Comparison of ENCODE assay signal across 8 cellular contexts in the genomic region with DNA sequence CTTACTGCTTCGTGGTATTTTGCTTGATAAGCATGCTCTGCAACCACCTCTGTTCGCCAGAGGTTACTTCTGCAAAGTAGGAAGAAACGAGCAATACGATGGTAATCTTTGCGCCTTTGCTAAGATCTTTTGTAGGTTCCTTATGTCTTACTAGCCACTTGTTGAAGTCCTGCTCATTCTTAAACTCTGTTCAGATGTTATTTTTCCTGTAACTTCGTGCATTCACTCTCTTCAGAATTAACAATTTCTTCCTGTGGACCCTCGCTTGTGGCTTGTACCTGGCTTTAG. TPM values are rescaled to one million over a fixed set of nuclear protein-coding genes. Genes with fewer than 3 reads are reported as not detected.
DNase-seq lines count a peak whose midpoint lies in the region; ATAC-seq and TF ChIP-seq lines count a peak whose summit lies in the region.

No MANE protein-coding gene starts in this region.

- peak; percentile 24 to 29 for ATAC-seq in CD4-positive, CD25-positive, alpha-beta regulatory T cell (ENCODE audit: low read depth in 2 of 2)
- ATAC-seq in GM21529 (IDR thresholded peaks at IDR 0.05; ENCODE audit: unreplicated experiment) = peak; percentile 10
- no peak for ATAC-seq in HG03439 (IDR thresholded peaks at IDR 0.05; ENCODE audit: unreplicated experiment)

- H3K4me2 ChIP-seq in OCI-LY3 (ENCODE audit: low read length) = peak overlapping the region; percentile 84

- POLR2A ChIA-PET in GM10248 (lab: Yijun Ruan, JAX) = interaction anchor here (1.1 kb wide), 1 partner anchor 38 kb away, joined by 3 read pairs; no protein-coding TSS in a partner anchor

- no peaks in the 10 kb centered on the region for H3K27me3 Mint-ChIP-seq in CD4-positive, CD25-positive, alpha-beta regulatory T cell
- H3K27me3 Mint-ChIP-seq in endothelial cell (ENCODE audit: unreplicated experiment) = peaks cover 8% of the 10 kb centered on the region
- no peaks in the 10 kb centered on the region for H3K27me3 Mint-ChIP-seq in osteocyte (ENCODE audit: unreplicated experiment)

- H3K4me3 ChIP-seq in CD4-positive, CD25-positive, alpha-beta regulatory T cell (ENCODE audit: low read depth, low read length) = peak overlapping the region; percentile 100
- H3K4me3 ChIP-seq in OCI-LY3 (ENCODE audit: low read length) = peak overlapping the region; percentile 85

- H3K36me3 ChIP-seq in CD4-positive, CD25-positive, alpha-beta regulatory T cell (ENCODE audit: control insufficient read depth, insufficient read depth, low read length) = peaks cover 12% of the 10 kb centered on the region
- H3K36me3 ChIP-seq in OCI-LY3 (replicated peaks; ENCODE audit: low read depth, low read length) = peaks cover 28% of the 10 kb centered on the region

- peaks cover 73% of the 10 kb centered on the region for H3K4me1 ChIP-seq in CD4-positive, CD25-positive, alpha-beta regulatory T cell (ENCODE audit: control insufficient read depth, insufficient read depth, low read length, poor library complexity, severe bottlenecking)
- H3K4me1 ChIP-seq in OCI-LY3 (ENCODE audit: low read length) = peaks cover 33% of the 10 kb centered on the region

- no peak for DNase-seq in CD4-positive, CD25-positive, alpha-beta regulatory T cell
- no peak for DNase-seq in endothelial cell (ENCODE audit: low spot score)
- DNase-seq in osteocyte (ENCODE audit: extremely low spot score, unreplicated experiment) = no peak
- DNase-seq in GM10248 (ENCODE audit: extremely low spot score) = no peak
- no peak for DNase-seq in amniotic stem cell (lab: John Stamatoyannopoulos, UW)

- H3K4me1 Mint-ChIP-seq in CD4-positive, CD25-positive, alpha-beta regulatory T cell = peaks cover 31 to 78% (median 65%) of the 10 kb centered on the region in 4 donors
- H3K4me1 Mint-ChIP-seq in endothelial cell (ENCODE audit: unreplicated experiment) (peaks cover 26% of the 10 kb centered on the region), osteocyte (ENCODE audit: unreplicated experiment) (peaks cover 28% of the 10 kb centered on the region)

- peak overlapping the region; percentile 93 for H3K9ac ChIP-seq in OCI-LY3 (ENCODE audit: low read length)

- peak overlapping the region; percentile 92 to 97 (median 95) for H3K4me3 Mint-ChIP-seq in CD4-positive, CD25-positive, alpha-beta regulatory T cell
- H3K4me3 Mint-ChIP-seq in endothelial cell (ENCODE audit: unreplicated experiment) (peak overlapping the region; percentile 97), osteocyte (ENCODE audit: unreplicated experiment) (peak overlapping the region; percentile 99)

- H3K9me3 ChIP-seq in CD4-positive, CD25-positive, alpha-beta regulatory T cell (ENCODE audit: control insufficient read depth in 2 of 2, low read length in 2 of 2) = no peaks in the 10 kb centered on the region
- peaks cover 7% of the 10 kb centered on the region; the same call in 1 of the 2 replicates for H3K9me3 ChIP-seq in OCI-LY3 (ENCODE audit: insufficient read depth, low read length)

- CTCF ChIA-PET in GM10248 (lab: Yijun Ruan, JAX) = interaction anchor here (0.9 to 3.7 kb wide), 18 partner anchors 11 to 340 kb away, joined by 3 to 25 read pairs (median 5); no protein-coding TSS in a partner anchor

- H4K20me1 ChIP-seq in OCI-LY3 (ENCODE audit: insufficient read depth, low read length) = peaks cover 32% of the 10 kb centered on the region

- H3K36me3 Mint-ChIP-seq in CD4-positive, CD25-positive, alpha-beta regulatory T cell = peaks cover 16% of the 10 kb centered on the region
- H3K36me3 Mint-ChIP-seq in endothelial cell (ENCODE audit: low read depth, unreplicated experiment) = peaks cover 15% of the 10 kb centered on the region
- peaks cover 6% of the 10 kb centered on the region for H3K36me3 Mint-ChIP-seq in osteocyte (ENCODE audit: unreplicated experiment)

- peak overlapping the region; percentile 98 for H3K27ac ChIP-seq in CD4-positive, CD25-positive, alpha-beta regulatory T cell (ENCODE audit: insufficient read depth, low read length, poor library complexity, severe bottlenecking)
- H3K27ac ChIP-seq in OCI-LY3 (ENCODE audit: low read length) = peak overlapping the region; percentile 94

- H2AFZ ChIP-seq in OCI-LY3 (ENCODE audit: low read depth, low read length) = peak overlapping the region; percentile 96

- peaks cover 0 to 8% (median 0%) of the 10 kb centered on the region in 7 donors for H3K9me3 Mint-ChIP-seq in CD4-positive, CD25-positive, alpha-beta regulatory T cell
- H3K9me3 Mint-ChIP-seq in endothelial cell (ENCODE audit: unreplicated experiment) (peaks cover 5% of the 10 kb centered on the region), osteocyte (ENCODE audit: unreplicated experiment) (no peaks in the 10 kb centered on the region)

- TF ChIP-seq CTCF in OCI-LY3 (IDR thresholded peaks at IDR 0.05; ENCODE audit: low read depth, low read length) (no peak; the same call in 1 of the 2 replicates), endothelial cell (IDR thresholded peaks at IDR 0.05; ENCODE audit: unreplicated experiment) (no peak), osteocyte (IDR thresholded peaks at IDR 0.05) (no peak), GM10248 (IDR thresholded peaks at IDR 0.05; ENCODE audit: control extremely low read depth, extremely low read depth, low read depth, missing control alignments) (no peak)

- no peaks in the 10 kb centered on the region for H3K27me3 ChIP-seq in CD4-positive, CD25-positive, alpha-beta regulatory T cell (ENCODE audit: control insufficient read depth, insufficient read depth, low read length)
- H3K27me3 ChIP-seq in OCI-LY3 (ENCODE audit: low read depth, low read length) = no peaks in the 10 kb centered on the region

- H3K79me2 ChIP-seq in OCI-LY3 (ENCODE audit: low read length) = peaks cover 49% of the 10 kb centered on the region

- peak overlapping the region; percentile 93 to 98 (median 94) for H3K27ac Mint-ChIP-seq in CD4-positive, CD25-positive, alpha-beta regulatory T cell
- peak overlapping the region; percentile 95 for H3K27ac Mint-ChIP-seq in endothelial cell (ENCODE audit: unreplicated experiment)
- H3K27ac Mint-ChIP-seq in osteocyte (ENCODE audit: unreplicated experiment) = peak overlapping the region; percentile 98

RNA-seq across cellular contexts. Expression of gene M6PR, which starts 0.8 kb away (rescaled TPM):
- 132 TPM for total RNA-seq in CD4-positive, CD25-positive, alpha-beta regulatory T cell
- polyA plus RNA-seq in CD4-positive, CD25-positive, alpha-beta regulatory T cell = 100 to 1,000 TPM; 227 to 272 (median 261) TPM
- total RNA-seq in endothelial cell (ENCODE audit: unreplicated experiment) (186 TPM), osteocyte (126 and 138 TPM in 2 replicates)

RNA-seq across cellular contexts. Expression of gene PHC1, which starts 35.9 kb away (rescaled TPM):
- 46.6 TPM for total RNA-seq in CD4-positive, CD25-positive, alpha-beta regulatory T cell
- 10 to 100 TPM; 15.5 to 17.2 (median 16.4) TPM for polyA plus RNA-seq in CD4-positive, CD25-positive, alpha-beta regulatory T cell
- total RNA-seq in endothelial cell (ENCODE audit: unreplicated experiment) (55.3 TPM), osteocyte (42.3 and 47.0 TPM in 2 replicates)

RNA-seq across cellular contexts. Expression of gene KLRG1, which starts 39.1 kb away (rescaled TPM):
- total RNA-seq in CD4-positive, CD25-positive, alpha-beta regulatory T cell = 4.8 TPM
- 10 to 100 TPM; 15.8 to 22.2 (median 16.6) TPM for polyA plus RNA-seq in CD4-positive, CD25-positive, alpha-beta regulatory T cell
- 2.1 TPM for total RNA-seq in endothelial cell (ENCODE audit: unreplicated experiment)
- total RNA-seq in osteocyte = 0.94 TPM in 1 of 2 replicates, not detected in the other
